In the genomic region with DNA sequence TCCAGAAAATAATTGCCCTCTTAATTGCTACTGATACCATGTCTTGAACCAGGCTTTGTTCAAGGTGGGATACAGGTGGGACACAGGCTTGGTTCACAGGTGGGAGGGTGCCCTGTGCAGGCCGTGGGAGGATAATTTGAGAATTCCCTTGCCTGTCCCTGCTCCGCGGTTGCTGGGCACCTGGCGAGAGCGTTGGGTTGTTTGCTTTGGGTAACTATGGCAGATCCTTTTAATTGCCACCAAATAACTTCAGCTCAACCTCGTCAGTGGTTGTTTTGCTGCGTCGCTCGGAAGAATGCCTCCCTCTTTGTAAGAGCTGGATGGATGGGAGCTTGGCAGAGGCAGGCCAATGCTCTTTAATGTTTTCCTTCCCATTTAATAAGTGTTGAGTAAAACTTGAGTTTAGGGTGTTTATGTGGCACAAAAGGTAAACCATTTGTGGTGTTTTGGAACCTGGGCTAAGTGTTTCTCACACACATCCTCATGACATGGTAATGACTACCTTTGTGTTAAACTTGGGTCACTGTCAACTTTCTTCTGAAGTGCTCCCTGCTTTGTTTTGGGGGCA, we compare ENCODE assay signal across 9 cellular contexts.
DNase-seq lines count a peak whose midpoint lies in the region; ATAC-seq and TF ChIP-seq lines count a peak whose summit lies in the region.
"Had no signal": no experiment of that assay in that cellular context is flagged by ENCODE, and none has a peak within 500 bp of the region (broad histone marks: within the 10 kb centered on the region; RNA-seq: fewer than 3 reads in every experiment).

No MANE protein-coding gene starts in this region.

- no peaks in the 10 kb centered on the region for H3K27me3 Mint-ChIP-seq in activated CD4-positive, alpha-beta T cell treated with anti-CD3 and anti-CD28 coated beads, Interleukin-2, amount 10 ng/mL, durations not matched to agents 24 days and 14 days
- H3K27me3 Mint-ChIP-seq in activated naive CD8-positive, alpha-beta T cell treated with anti-CD3 and anti-CD28 coated beads, Interleukin-2, amount 50 U/mL, for 24 hours = no peaks in the 10 kb centered on the region
- H3K27me3 Mint-ChIP-seq in progenitor cell of endocrine pancreas = no peaks in the 10 kb centered on the region
- H3K27me3 Mint-ChIP-seq: naive thymus-derived CD8-positive, alpha-beta T cell had no signal

- peaks cover 52% of the 10 kb centered on the region for H3K36me3 Mint-ChIP-seq in activated CD4-positive, alpha-beta T cell treated with anti-CD3 and anti-CD28 coated beads, Interleukin-2, amount 10 ng/mL, durations not matched to agents 24 days and 14 days (ENCODE audit: low read depth)
- peaks cover 3% of the 10 kb centered on the region for H3K36me3 Mint-ChIP-seq in activated naive CD8-positive, alpha-beta T cell treated with anti-CD3 and anti-CD28 coated beads, Interleukin-2, amount 50 U/mL, for 24 hours (ENCODE audit: low read depth)
- peaks cover 9% of the 10 kb centered on the region for H3K36me3 Mint-ChIP-seq in progenitor cell of endocrine pancreas (ENCODE audit: insufficient read depth)

- H3K9me3 Mint-ChIP-seq in activated CD4-positive, alpha-beta T cell treated with anti-CD3 and anti-CD28 coated beads, Interleukin-2, amount 10 ng/mL, durations not matched to agents 24 days and 14 days = peaks cover 7% of the 10 kb centered on the region
- H3K9me3 Mint-ChIP-seq in activated naive CD8-positive, alpha-beta T cell treated with anti-CD3 and anti-CD28 coated beads, Interleukin-2, amount 50 U/mL, for 24 hours = no peaks in the 10 kb centered on the region
- H3K9me3 Mint-ChIP-seq in progenitor cell of endocrine pancreas (ENCODE audit: low read depth) = no peaks in the 10 kb centered on the region
- H3K9me3 Mint-ChIP-seq: naive thymus-derived CD8-positive, alpha-beta T cell had no signal

- H3K4me1 Mint-ChIP-seq in activated CD4-positive, alpha-beta T cell treated with anti-CD3 and anti-CD28 coated beads, Interleukin-2, amount 10 ng/mL, durations not matched to agents 24 days and 14 days = peaks cover 77% of the 10 kb centered on the region
- peaks cover 82% of the 10 kb centered on the region for H3K4me1 Mint-ChIP-seq in activated naive CD8-positive, alpha-beta T cell treated with anti-CD3 and anti-CD28 coated beads, Interleukin-2, amount 50 U/mL, for 24 hours
- peaks cover 18% of the 10 kb centered on the region for H3K4me1 Mint-ChIP-seq in progenitor cell of endocrine pancreas (ENCODE audit: low read depth)

- H3K4me3 Mint-ChIP-seq in activated CD4-positive, alpha-beta T cell treated with anti-CD3 and anti-CD28 coated beads, Interleukin-2, amount 10 ng/mL, durations not matched to agents 24 days and 14 days = peak overlapping the region; percentile 21
- no peak overlapping the region for H3K4me3 Mint-ChIP-seq in activated naive CD8-positive, alpha-beta T cell treated with anti-CD3 and anti-CD28 coated beads, Interleukin-2, amount 50 U/mL, for 24 hours
- H3K4me3 Mint-ChIP-seq in progenitor cell of endocrine pancreas (ENCODE audit: low read depth) = no peak overlapping the region

- peak overlapping the region; percentile 93 for H3K27ac Mint-ChIP-seq in activated CD4-positive, alpha-beta T cell treated with anti-CD3 and anti-CD28 coated beads, Interleukin-2, amount 10 ng/mL, durations not matched to agents 24 days and 14 days
- peak overlapping the region; percentile 80 for H3K27ac Mint-ChIP-seq in activated naive CD8-positive, alpha-beta T cell treated with anti-CD3 and anti-CD28 coated beads, Interleukin-2, amount 50 U/mL, for 24 hours
- peak overlapping the region; percentile 91 for H3K27ac Mint-ChIP-seq in progenitor cell of endocrine pancreas

- TF ChIP-seq CTCF in progenitor cell of endocrine pancreas (IDR thresholded peaks at IDR 0.05; ENCODE audit: unreplicated experiment) = no peak

- intact Hi-C loops in activated CD4-positive, alpha-beta T cell treated with anti-CD3 and anti-CD28 coated beads, Interleukin-2, amount 10 ng/mL, durations not matched to agents 24 days and 14 days (cut with micrococcal nuclease) = no loop called here

- ATAC-seq in activated naive CD8-positive, alpha-beta T cell treated with anti-CD3 and anti-CD28 coated beads, Interleukin-2, amount 50 U/mL, for 24 hours = no peak
- no peak for ATAC-seq in GM21737 (IDR thresholded peaks at IDR 0.05; ENCODE audit: unreplicated experiment)
- ATAC-seq: naive thymus-derived CD8-positive, alpha-beta T cell had no signal

- no peak for DNase-seq in activated CD4-positive, alpha-beta T cell treated with anti-CD3 and anti-CD28 coated beads, Interleukin-2, amount 10 ng/mL, durations not matched to agents 24 days and 14 days
- DNase-seq in activated CD4-positive, alpha-beta T cell treated with anti-CD3 and anti-CD28 coated beads, Interleukin-2, amount 50 U/mL, for 48 hours = no peak
- DNase-seq in NCI-H146 (lab: John Stamatoyannopoulos, UW) (peak; percentile 65), progenitor cell of endocrine pancreas (ENCODE audit: low spot score, unreplicated experiment) (no peak), HUDEP-2 (lab: John Stamatoyannopoulos, UW; ENCODE audit: unreplicated experiment in 76 of 76) (no peak)
- DNase-seq in activated naive CD8-positive, alpha-beta T cell treated with anti-CD3 and anti-CD28 coated beads, Interleukin-2, amount 50 U/mL, for 24 hours = no peak
- no peak for DNase-seq in stimulated activated CD4-positive, alpha-beta T cell treated with anti-CD3 and anti-CD28 coated beads, Interleukin-1b, Interleukin-23, amount 100 ng/mL, for 48 hours
- DNase-seq: naive thymus-derived CD8-positive, alpha-beta T cell had no signal
